13 cellular contexts compared by ENCODE assay signal in the genomic region with DNA sequence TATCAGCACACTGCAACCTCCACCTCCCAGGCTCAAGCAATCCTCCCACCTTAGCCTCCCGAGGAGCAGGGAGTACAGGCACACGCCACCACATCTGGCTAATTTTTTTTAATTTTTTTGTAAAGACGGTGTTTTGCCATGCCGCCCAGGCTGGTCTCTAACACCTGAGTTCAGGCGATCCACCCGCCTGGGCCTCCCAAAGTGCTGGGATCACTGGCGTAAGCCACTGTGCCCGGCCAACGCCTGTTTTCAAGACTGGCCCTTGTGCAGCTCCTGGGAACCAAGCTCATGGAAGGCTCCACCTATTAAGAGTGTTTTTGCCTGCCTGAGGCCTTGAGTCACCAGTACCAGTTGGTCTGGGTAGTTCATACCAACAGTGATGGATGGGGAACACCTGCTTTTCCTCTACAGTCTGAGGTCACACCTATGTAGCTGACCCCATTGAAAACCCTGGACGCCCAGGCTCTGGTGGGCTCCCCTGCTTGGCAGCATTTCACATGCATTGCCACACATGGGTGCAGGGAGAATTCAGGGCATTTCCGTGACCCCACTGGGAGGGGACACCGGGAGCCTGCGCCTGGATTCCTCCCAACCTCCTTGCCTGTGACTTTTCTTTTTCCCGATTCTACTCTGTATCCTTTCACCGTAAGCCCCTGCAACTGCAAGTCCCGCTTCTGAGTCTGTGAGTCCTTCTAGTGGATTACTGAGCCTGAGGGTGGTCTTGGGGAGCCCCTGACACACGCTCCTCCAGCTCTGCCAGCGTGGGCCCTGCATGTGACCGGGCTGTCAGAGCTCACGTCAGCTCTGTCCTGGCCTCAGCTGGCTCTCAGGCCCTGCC.
"Had no signal": no experiment of that assay in that cellular context is flagged by ENCODE, and none has a peak within 500 bp of the region (broad histone marks: within the 10 kb centered on the region; RNA-seq: fewer than 3 reads in every experiment).

No MANE protein-coding gene starts in this region.

- H3K9me3 ChIP-seq: sigmoid colon, vagina had no signal

- H3K4me3 ChIP-seq: sigmoid colon, vagina had no signal

- ATAC-seq: left ventricle myocardium superior had no signal

- H3K27ac ChIP-seq: brain microvascular endothelial cell, sigmoid colon, vagina had no signal

- H3K4me1 ChIP-seq: sigmoid colon, vagina had no signal

- DNase-seq: activated CD4-positive, alpha-beta memory T cell treated with anti-CD3 and anti-CD28 coated beads, Interleukin-2, amount 10 ng/mL, durations not matched to agents 7 days and 5 days; activated CD4-positive, alpha-beta T cell treated with anti-CD3 and anti-CD28 coated beads for 4 hours; activated naive CD4-positive, alpha-beta T cell; activated naive CD8-positive, alpha-beta T cell treated with anti-CD3 and anti-CD28 coated beads, Interleukin-2, amount 10 ng/mL, durations not matched to agents 7 days and 5 days; anterior cingulate cortex; brain microvascular endothelial cell; dermis blood vessel endothelial cell; erythroblast; left ventricle myocardium superior; nephron progenitor cell; sigmoid colon; stimulated activated CD4-positive, alpha-beta T cell treated with anti-CD3 and anti-CD28 coated beads, Interleukin-1b, Interleukin-23, amount 100 ng/mL, for 48 hours had no signal

- H3K27me3 ChIP-seq: brain microvascular endothelial cell, sigmoid colon, vagina had no signal
